ENCODE assay signal across 8 cellular contexts in genomic region chr6:117483645-117484016, GRCh38. TPM values are rescaled to one million over a fixed set of nuclear protein-coding genes. Genes with fewer than 3 reads are reported as not detected.
DNase-seq lines count a peak whose midpoint lies in the region; ATAC-seq and TF ChIP-seq lines count a peak whose summit lies in the region.
"Had no signal": no experiment of that assay in that cellular context is flagged by ENCODE, and none has a peak within 500 bp of the region (broad histone marks: within the 10 kb centered on the region; RNA-seq: fewer than 3 reads in every experiment).

No MANE protein-coding gene starts in this region.

- peak overlapping the region; percentile 90 for H3K4me3 Mint-ChIP-seq in mesothelial cell of epicardium

- H3K36me3 Mint-ChIP-seq in mesothelial cell of epicardium = peaks cover 13% of the 10 kb centered on the region

- BruUV-seq in OCI-LY7 (replicated peaks; lab: Mats Ljungman, UMichigan) = no TSS peak

- ATAC-seq in HG02763 (IDR thresholded peaks at IDR 0.05; ENCODE audit: unreplicated experiment) (peak; percentile 16), GM18909 (IDR thresholded peaks at IDR 0.05; ENCODE audit: poor library complexity, unreplicated experiment) (no peak)

- H3K36me3 ChIP-seq in OCI-LY7 (ENCODE audit: insufficient read depth, low read length) (no peaks in the 10 kb centered on the region), colonic mucosa (no peaks in the 10 kb centered on the region)

- peak overlapping the region; percentile 69 to 84 for H3K9ac ChIP-seq in colonic mucosa (ENCODE audit: low read depth in 2 of 2, low read length in 2 of 2)

- H2AFZ ChIP-seq in OCI-LY7 (ENCODE audit: low read length) = no peak overlapping the region

- H3K9me3 Mint-ChIP-seq in mesothelial cell of epicardium = no peaks in the 10 kb centered on the region

- no peaks in the 10 kb centered on the region for H4K20me1 ChIP-seq in OCI-LY7 (ENCODE audit: insufficient read depth, low read length)

- H3K27ac ChIP-seq in OCI-LY7 (ENCODE audit: low read depth, low read length, poor library complexity, severe bottlenecking) (no peak overlapping the region), colonic mucosa (peak overlapping the region; percentile 87)

- H3K4me3 ChIP-seq in OCI-LY7 (ENCODE audit: low read depth, low read length, poor library complexity, severe bottlenecking) (no peak overlapping the region), colonic mucosa (peak overlapping the region; percentile 57)

- POLR2A ChIA-PET in OCI-LY7 (lab: Charles Lee) = interaction anchor here (1.8 kb wide), 1 partner anchor 13 kb away, joined by 6 read pairs; no protein-coding TSS in a partner anchor

- no peaks in the 10 kb centered on the region for H3K79me2 ChIP-seq in OCI-LY7 (ENCODE audit: insufficient read depth, low read depth, low read length)

- peaks cover 35% of the 10 kb centered on the region for H3K4me1 Mint-ChIP-seq in mesothelial cell of epicardium

- H3K9me2 ChIP-seq in OCI-LY7 (ENCODE audit: insufficient read depth, low read length) = no peaks in the 10 kb centered on the region

- CTCF ChIA-PET in OCI-LY7 (lab: Charles Lee; ENCODE audit: unreplicated experiment) = no interaction called here

- DNase-seq in GM03348 (ENCODE audit: low spot score) (peak; percentile 43), OCI-LY7 (ENCODE audit: low spot score) (no peak), colonic mucosa (no peak), mesothelial cell of epicardium (ENCODE audit: low spot score in 2 of 2, unreplicated experiment in 2 of 2) (no peak), T-helper 9 cell (no peak)

- peak overlapping the region; percentile 10; the same call in 1 of the 2 replicates for H3K4me2 ChIP-seq in OCI-LY7 (ENCODE audit: low read length)

- TF ChIP-seq CTCF in OCI-LY7 (conservative IDR thresholded peaks at IDR 0.05; ENCODE audit: low read length) (no peak), colonic mucosa (IDR thresholded peaks at IDR 0.05) (no peak), mesothelial cell of epicardium (IDR thresholded peaks at IDR 0.05; ENCODE audit: unreplicated experiment) (no peak)

- peaks cover 13% of the 10 kb centered on the region for H3K27me3 Mint-ChIP-seq in mesothelial cell of epicardium (ENCODE audit: low read depth)

- H3K27ac Mint-ChIP-seq in mesothelial cell of epicardium = peak overlapping the region; percentile 93

- intact Hi-C loops in OCI-LY7 (cut with micrococcal nuclease; ENCODE audit: unreplicated experiment) = no loop called here
- intact Hi-C loops in colonic mucosa (cut with DNase I) = no loop called here

- H3K4me1 ChIP-seq in OCI-LY7 (ENCODE audit: insufficient read depth, low read length, poor library complexity, severe bottlenecking) = no peaks in the 10 kb centered on the region
- H3K4me1 ChIP-seq in colonic mucosa = peaks cover 5% of the 10 kb centered on the region

- H3K9me3 ChIP-seq in OCI-LY7 (ENCODE audit: low read length) (no peaks in the 10 kb centered on the region), colonic mucosa (no peaks in the 10 kb centered on the region)

- H3K27me3 ChIP-seq in colonic mucosa = no peaks in the 10 kb centered on the region

RNA-seq across cellular contexts. Expression of gene DCBLD1, which starts 1.2 kb away (rescaled TPM):
- total RNA-seq in OCI-LY7 (2014; rRNA removed; shearing (Covaris generic)) = not detected in 2 replicates
- total RNA-seq in OCI-LY7 (2022) (0.08 and 0.39 TPM in 2 replicates), colonic mucosa (10 to 100 TPM; 16.3 to 17.2 TPM), mesothelial cell of epicardium (30.1 to 34.5 TPM (median 30.8 TPM) in 3 replicates)

RNA-seq across cellular contexts. Expression of gene ROS1, which starts 57.9 kb away (rescaled TPM):
- total RNA-seq in OCI-LY7 (2014; rRNA removed; shearing (Covaris generic)) = not detected in 2 replicates
- total RNA-seq in OCI-LY7 (2022) (not detected in 2 replicates), colonic mucosa (1 to 10 TPM in 1 of 2 donors, under 1 TPM in 1; 0.99 to 1.9 TPM), mesothelial cell of epicardium (not detected in 3 replicates)
- total RNA-seq: activated CD8-positive, alpha-beta memory T cell treated with anti-CD3 and anti-CD28 coated beads for 36 hours had no signal

Comparison
In these comparisons a context has a peak if more than half of its experiments do, and no peak if none do; other contexts are left out.
1. RNA of gene DCBLD1, which starts 1.2 kb away (total RNA-seq): 30.1 to 34.5 TPM in mesothelial cell of epicardium and 16.3 to 17.2 TPM in colonic mucosa; 0.08 to 0.39 TPM in OCI-LY7; every median in the first group is over 10 times any median in the second.